Comparison of ENCODE assay signal across 28 cellular contexts in the genomic region with DNA sequence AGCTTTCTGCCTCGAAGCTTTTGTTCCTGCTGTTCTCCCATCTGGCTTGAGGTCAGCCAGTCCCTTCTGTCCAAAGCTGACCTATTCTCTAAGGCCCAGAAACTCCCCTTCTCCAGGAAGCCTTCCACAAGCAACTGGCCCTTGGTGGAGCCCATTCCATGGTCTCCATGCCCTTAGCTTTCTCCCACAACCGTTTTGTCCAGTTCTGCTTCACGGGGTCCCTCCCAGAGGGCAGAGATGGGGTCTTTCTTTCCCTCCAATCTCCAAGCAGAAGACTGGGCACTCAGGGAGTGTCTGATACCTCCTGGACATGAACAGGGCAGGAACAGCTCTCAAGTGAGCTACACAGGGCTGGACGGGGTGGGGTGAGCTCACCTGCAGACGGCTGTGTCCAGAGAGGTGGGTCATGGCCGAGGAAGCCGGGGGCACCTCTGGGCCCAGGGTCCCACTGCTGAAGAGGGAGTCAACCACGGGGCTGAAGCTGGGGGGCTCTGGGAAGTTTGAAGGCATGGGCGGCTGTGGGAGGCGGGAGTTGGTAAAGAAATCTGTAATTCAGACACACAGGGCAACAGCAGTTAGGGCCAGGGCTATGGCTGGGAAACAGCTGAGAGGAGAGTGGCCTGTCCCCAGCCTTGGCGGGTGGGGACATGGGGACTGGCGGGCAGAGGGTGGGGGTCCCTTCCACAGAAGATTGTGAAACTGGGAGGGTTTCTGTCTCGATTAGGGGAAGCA. TPM values are rescaled to one million over a fixed set of nuclear protein-coding genes. Genes with fewer than 3 reads are reported as not detected.
"Had no signal": no experiment of that assay in that cellular context is flagged by ENCODE, and none has a peak within 500 bp of the region (broad histone marks: within the 10 kb centered on the region; RNA-seq: fewer than 3 reads in every experiment).

No MANE protein-coding gene starts in this region.

- H3K4me3 ChIP-seq: heart right ventricle, left ventricle myocardium inferior, lower lobe of right lung, pancreas, smooth muscle cell, stomach, thyroid gland, upper lobe of left lung had no signal

- DNase-seq: cerebellar nuclear complex; cortex of kidney; effector CD4-positive, alpha-beta T cell; foreskin fibroblast; glutamatergic neuron; heart right ventricle; hippocampal formation; left cardiac atrium; left ventricle myocardium inferior; lower lobe of right lung; naive thymus-derived CD8-positive, alpha-beta T cell; nephron progenitor cell; occipital lobe; pancreas; stimulated activated CD4-positive, alpha-beta T cell treated with anti-CD3 and anti-CD28 coated beads, Interleukin-12 subunit alpha, Interleukin-12 subunit beta, amount 100 ng/mL, for 4 hours; stimulated activated CD4-positive, alpha-beta T cell treated with anti-CD3 and anti-CD28 coated beads, Interleukin-1b, Interleukin-23, amount 100 ng/mL, for 48 hours; stimulated activated CD4-positive, alpha-beta T cell treated with anti-CD3 and anti-CD28 coated beads, Interleukin-4, amount 100 ng/mL, for 24 hours; stimulated activated naive CD4-positive, alpha-beta T cell treated with Interleukin-2 at 50 U/mL for 16 hours; stomach; thyroid gland had no signal

- H3K36me3 Mint-ChIP-seq: stimulated activated effector memory CD8-positive, alpha-beta T cell treated with anti-CD3 and anti-CD28 coated beads, Interleukin-12 subunit alpha, Interleukin-12 subunit beta, amount 100 ng/mL, for 72 hours had no signal

- H3K4me1 Mint-ChIP-seq: naive thymus-derived CD8-positive, alpha-beta T cell; stimulated activated effector memory CD8-positive, alpha-beta T cell treated with anti-CD3 and anti-CD28 coated beads, Interleukin-12 subunit alpha, Interleukin-12 subunit beta, amount 100 ng/mL, for 72 hours had no signal

- H3K36me3 ChIP-seq: heart right ventricle, left ventricle myocardium inferior, lower lobe of right lung, pancreas, stomach, thyroid gland, upper lobe of left lung had no signal

- H3K4me2 ChIP-seq: smooth muscle cell had no signal

- H3K27ac Mint-ChIP-seq: naive thymus-derived CD8-positive, alpha-beta T cell; nephron progenitor cell; stimulated activated effector memory CD8-positive, alpha-beta T cell treated with anti-CD3 and anti-CD28 coated beads, Interleukin-12 subunit alpha, Interleukin-12 subunit beta, amount 100 ng/mL, for 72 hours had no signal

- H3K9me3 ChIP-seq: heart right ventricle, left ventricle myocardium inferior, lower lobe of right lung, pancreas, stomach, thyroid gland, upper lobe of left lung had no signal

- H3K27ac ChIP-seq: heart right ventricle, left ventricle myocardium inferior, lower lobe of right lung, pancreas, stomach, thyroid gland, upper lobe of left lung had no signal

- ATAC-seq: heart right ventricle; left cardiac atrium; lower lobe of right lung; naive thymus-derived CD8-positive, alpha-beta T cell; pancreas; sciatic nerve had no signal

- H3K27me3 ChIP-seq: pancreas, thyroid gland, upper lobe of left lung had no signal

- H3K4me1 ChIP-seq: heart right ventricle, left ventricle myocardium inferior, lower lobe of right lung, pancreas, stomach, thyroid gland, upper lobe of left lung had no signal

- H3K9me3 Mint-ChIP-seq: naive thymus-derived CD8-positive, alpha-beta T cell; nephron progenitor cell; stimulated activated effector memory CD8-positive, alpha-beta T cell treated with anti-CD3 and anti-CD28 coated beads, Interleukin-12 subunit alpha, Interleukin-12 subunit beta, amount 100 ng/mL, for 72 hours had no signal

- FAIRE-seq: islet of Langerhans, pancreas, urothelium cell line had no signal

- H3K4me3 Mint-ChIP-seq: naive thymus-derived CD8-positive, alpha-beta T cell; nephron progenitor cell; stimulated activated effector memory CD8-positive, alpha-beta T cell treated with anti-CD3 and anti-CD28 coated beads, Interleukin-12 subunit alpha, Interleukin-12 subunit beta, amount 100 ng/mL, for 72 hours had no signal

RNA-seq across cellular contexts. Expression of a gene that starts 25.0 kb away (rescaled TPM):
- total RNA-seq: dermis microvascular lymphatic vessel endothelial cell; naive thymus-derived CD8-positive, alpha-beta T cell; occipital lobe; smooth muscle cell; temporal lobe had no signal
- polyA plus RNA-seq: naive thymus-derived CD8-positive, alpha-beta T cell; smooth muscle cell had no signal
